ENCODE assay signal across 33 cellular contexts in the genomic region with DNA sequence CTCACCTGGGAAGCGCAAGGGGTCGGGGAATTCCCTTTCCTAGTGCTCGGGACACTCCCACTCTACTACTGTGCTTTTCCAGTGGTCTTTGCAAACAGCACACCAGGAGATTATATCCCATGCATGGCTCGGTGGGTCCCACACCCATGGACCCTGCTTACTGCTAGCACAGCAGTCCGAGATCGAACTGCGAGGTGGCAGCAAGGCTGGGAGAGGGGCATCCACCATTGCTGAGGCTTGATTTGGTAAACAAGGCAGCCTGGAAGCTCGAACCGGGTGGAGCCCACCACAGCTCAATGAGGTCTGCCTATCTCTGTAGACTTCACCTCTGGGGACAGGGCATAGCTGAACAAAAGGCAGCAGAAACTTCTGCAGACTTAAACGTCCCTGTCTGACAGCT.
"Had no signal": no experiment of that assay in that cellular context is flagged by ENCODE, and none has a peak within 500 bp of the region (broad histone marks: within the 10 kb centered on the region; RNA-seq: fewer than 3 reads in every experiment).

No MANE protein-coding gene starts in this region.

- H3K4me1 ChIP-seq: adrenal gland, ascending aorta, body of pancreas, breast epithelium had no signal

- H3K4me3 ChIP-seq: adrenal gland, ascending aorta, body of pancreas, breast epithelium, cardiac muscle cell had no signal

- H3K9me3 ChIP-seq: adrenal gland, body of pancreas, breast epithelium had no signal

- FAIRE-seq: astrocyte had no signal

- H3K36me3 ChIP-seq: adrenal gland, ascending aorta, brain microvascular endothelial cell, breast epithelium, cardiac muscle cell had no signal

- DNase-seq: activated effector memory CD4-positive, alpha-beta T cell treated with anti-CD3 and anti-CD28 coated beads, Interleukin-2, amount 50 U/mL, for 16 hours; activated effector memory CD4-positive, alpha-beta T cell treated with Interleukin-2 at 50 U/mL for 16 hours; activated gamma-delta T cell; activated gamma-delta T cell treated with Interleukin-2 at 50 U/mL for 16 hours; activated naive CD4-positive, alpha-beta T cell; activated naive CD4-positive, alpha-beta T cell treated with anti-CD3 and anti-CD28 coated beads for 36 hours; activated naive CD4-positive, alpha-beta T cell treated with anti-CD3 and anti-CD28 coated beads, Interleukin-2, amount 10 ng/mL, durations not matched to agents 7 days and 5 days; activated naive CD4-positive, alpha-beta T cell treated with anti-CD3 and anti-CD28 coated beads, Interleukin-2, amount 50 U/mL, for 16 hours; activated naive CD4-positive, alpha-beta T cell treated with Interleukin-2 at 50 U/mL for 16 hours; activated naive CD8-positive, alpha-beta T cell treated with anti-CD3 and anti-CD28 coated beads for 36 hours; activated naive CD8-positive, alpha-beta T cell treated with anti-CD3 and anti-CD28 coated beads, Interleukin-2, amount 10 ng/mL, durations not matched to agents 7 days and 5 days; activated naive CD8-positive, alpha-beta T cell treated with anti-CD3 and anti-CD28 coated beads, Interleukin-2, amount 50 U/mL, for 24 hours; activated T-cell treated with anti-CD3 and anti-CD28 coated beads, Interleukin-2, amount 50 U/mL, for 1 hour; activated T-cell treated with anti-CD3 and anti-CD28 coated beads, Interleukin-2, amount 50 U/mL, for 24 hours; activated T-cell treated with anti-CD3 and anti-CD28 coated beads, Interleukin-2, amount 50 U/mL, for 4 hours; activated T-cell treated with anti-CD3 and anti-CD28 coated beads, Interleukin-2, amount 50 U/mL, for 48 hours; activated T-cell treated with anti-CD3 and anti-CD28 coated beads, Interleukin-2, amount 50 U/mL, for 72 hours; adrenal gland; amniotic stem cell; amygdala; anterior cingulate cortex; aorta; body of pancreas; brain microvascular endothelial cell; caudate nucleus; central memory CD4-positive, alpha-beta T cell; cerebellar nuclear complex had no signal

- H3K27me3 ChIP-seq: adrenal gland, ascending aorta, body of pancreas, brain microvascular endothelial cell, breast epithelium, cardiac muscle cell had no signal

- H3K27ac ChIP-seq: adrenal gland, ascending aorta, body of pancreas, brain microvascular endothelial cell, breast epithelium, cardiac muscle cell had no signal

- ATAC-seq: activated naive CD4-positive, alpha-beta T cell treated with anti-CD3 and anti-CD28 coated beads, Interleukin-2, amount 50 U/mL, for 72 hours; activated naive CD8-positive, alpha-beta T cell treated with anti-CD3 and anti-CD28 coated beads, Interleukin-2, amount 50 U/mL, for 24 hours; activated T-cell treated with anti-CD3 and anti-CD28 coated beads, Interleukin-2, amount 50 U/mL, for 4 hours; activated T-cell treated with anti-CD3 and anti-CD28 coated beads, Interleukin-2, amount 50 U/mL, for 72 hours; activated T-helper 17 cell treated with anti-CD3 and anti-CD28 coated beads, Interleukin-2, amount 50 U/mL, for 72 hours; body of pancreas had no signal
